25 cellular contexts compared by ENCODE assay signal in genomic region chr4:187010052-187010451, GRCh38.
"Had no signal": no experiment of that assay in that cellular context is flagged by ENCODE, and none has a peak within 500 bp of the region (broad histone marks: within the 10 kb centered on the region; RNA-seq: fewer than 3 reads in every experiment).

No MANE protein-coding gene starts in this region.

- H3K4me1 ChIP-seq: right lobe of liver had no signal

- DNase-seq: activated CD4-positive, alpha-beta T cell treated with anti-CD3 and anti-CD28 coated beads, Interleukin-2, amount 10 ng/mL, durations not matched to agents 7 days and 5 days; activated CD4-positive, CD25-positive, alpha-beta regulatory T cell treated with anti-CD3 and anti-CD28 coated beads, Interleukin-2, amount 50 U/mL, for 72 hours; activated CD8-positive, alpha-beta memory T cell treated with anti-CD3 and anti-CD28 coated beads, Interleukin-2, amount 10 ng/mL, durations not matched to agents 7 days and 5 days; activated CD8-positive, alpha-beta T cell treated with anti-CD3 and anti-CD28 coated beads for 36 hours; activated gamma-delta T cell; activated naive CD4-positive, alpha-beta T cell treated with anti-CD3 and anti-CD28 coated beads, Interleukin-2, amount 50 U/mL, for 16 hours; activated naive CD8-positive, alpha-beta T cell treated with anti-CD3 and anti-CD28 coated beads, Interleukin-2, amount 50 U/mL, for 24 hours; activated T-cell treated with anti-CD3 and anti-CD28 coated beads for 4 hours; effector CD4-positive, alpha-beta T cell; erythroblast; kidney glomerular epithelial cell; mesendoderm; naive B cell; nucleus accumbens; posterior cingulate gyrus; right lobe of liver; small intestine; stimulated activated CD4-positive, alpha-beta T cell treated with anti-CD3 and anti-CD28 coated beads, Interleukin-2, amount 100 ng/mL, for 24 hours; T-helper 1 cell; upper lobe of left lung; WERI-Rb-1 had no signal

- H3K36me3 ChIP-seq: ascending aorta, right lobe of liver, thoracic aorta, upper lobe of left lung, WERI-Rb-1 had no signal

- H3K27me3 ChIP-seq: ascending aorta, foreskin keratinocyte, right lobe of liver, upper lobe of left lung had no signal

- H3K4me3 ChIP-seq: ascending aorta, right lobe of liver, thoracic aorta, upper lobe of left lung had no signal

- ATAC-seq: activated CD8-positive, alpha-beta memory T cell treated with anti-CD3 and anti-CD28 coated beads, Interleukin-2, amount 10 ng/mL, durations not matched to agents 7 days and 5 days; activated CD8-positive, alpha-beta T cell treated with anti-CD3 and anti-CD28 coated beads for 36 hours; activated naive CD8-positive, alpha-beta T cell treated with anti-CD3 and anti-CD28 coated beads, Interleukin-2, amount 50 U/mL, for 24 hours; foreskin keratinocyte; right lobe of liver; stimulated activated memory B cell treated with anti-CD40 and anti-IgM and Interleukin-4, amounts not matched to agents 10 μg/mL and 1 μg/mL and 100 μg/mL, for 72 hours had no signal

- H3K9me3 ChIP-seq: ascending aorta, right lobe of liver, thoracic aorta, upper lobe of left lung had no signal

- H3K27ac ChIP-seq: ascending aorta, foreskin keratinocyte, right lobe of liver, thoracic aorta, upper lobe of left lung, WERI-Rb-1 had no signal
